In the genomic region with DNA sequence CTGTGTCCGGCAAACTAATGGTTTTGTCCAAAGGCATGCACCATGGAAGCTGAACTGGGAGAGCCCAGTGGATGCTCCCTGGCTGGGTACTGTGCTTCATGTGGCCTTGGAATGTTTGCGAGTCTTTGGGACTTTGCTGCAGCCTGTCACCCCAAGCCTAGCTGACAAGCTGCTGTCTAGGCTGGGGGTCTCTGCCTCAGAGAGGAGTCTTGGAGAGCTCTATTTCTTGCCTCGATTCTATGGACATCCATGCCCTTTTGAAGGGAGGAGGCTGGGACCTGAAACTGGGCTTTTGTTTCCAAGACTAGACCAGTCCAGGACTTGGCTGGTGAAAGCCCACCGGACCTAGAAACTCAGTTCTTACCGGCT, we compare ENCODE assay signal across 8 cellular contexts. TPM values are rescaled to one million over a fixed set of nuclear protein-coding genes. Genes with fewer than 3 reads are reported as not detected.
DNase-seq lines count a peak whose midpoint lies in the region; ATAC-seq, FAIRE-seq and TF ChIP-seq lines count a peak whose summit lies in the region.

No MANE protein-coding gene starts in this region.

- intact Hi-C loops in kidney (cut with DNase I): no loop called here

- no peak for ATAC-seq in activated naive CD8-positive, alpha-beta T cell treated with anti-CD3 and anti-CD28 coated beads, Interleukin-2, amount 50 U/mL, for 24 hours
- ATAC-seq in HG02973 (IDR thresholded peaks at IDR 0.05; ENCODE audit: unreplicated experiment): no peak

- H3K36me3 ChIP-seq in kidney (ENCODE audit: control insufficient read depth in 1 of 2, insufficient read depth in 2 of 2, low read length in 2 of 2): peaks cover 0 to 2% of the 10 kb centered on the region in 2 donors

- H3K27ac Mint-ChIP-seq in activated naive CD4-positive, alpha-beta T cell treated with anti-CD3 and anti-CD28 coated beads, Interleukin-2, amount 50 U/mL, for 24 hours: no peak overlapping the region
- no peak overlapping the region for H3K27ac Mint-ChIP-seq in activated naive CD8-positive, alpha-beta T cell treated with anti-CD3 and anti-CD28 coated beads, Interleukin-2, amount 50 U/mL, for 24 hours
- H3K27ac Mint-ChIP-seq in type B pancreatic cell: no peak overlapping the region

- H3K4me3 Mint-ChIP-seq in activated naive CD4-positive, alpha-beta T cell treated with anti-CD3 and anti-CD28 coated beads, Interleukin-2, amount 50 U/mL, for 24 hours: peak overlapping the region; percentile 96
- H3K4me3 Mint-ChIP-seq in activated naive CD8-positive, alpha-beta T cell treated with anti-CD3 and anti-CD28 coated beads, Interleukin-2, amount 50 U/mL, for 24 hours: peak overlapping the region; percentile 86
- H3K4me3 Mint-ChIP-seq in type B pancreatic cell: peak overlapping the region; percentile 89

- H3K9ac ChIP-seq in kidney (ENCODE audit: low read length in 2 of 2): peak overlapping the region in 1 of 2 donors; percentile 74

- H3K9me3 Mint-ChIP-seq in activated naive CD4-positive, alpha-beta T cell treated with anti-CD3 and anti-CD28 coated beads, Interleukin-2, amount 50 U/mL, for 24 hours: no peaks in the 10 kb centered on the region
- no peaks in the 10 kb centered on the region for H3K9me3 Mint-ChIP-seq in activated naive CD8-positive, alpha-beta T cell treated with anti-CD3 and anti-CD28 coated beads, Interleukin-2, amount 50 U/mL, for 24 hours
- H3K9me3 Mint-ChIP-seq in type B pancreatic cell: no peaks in the 10 kb centered on the region

- no peak overlapping the region for H3K27ac ChIP-seq in kidney (ENCODE audit: low read depth in 2 of 2, low read length in 2 of 2)

- H3K27me3 Mint-ChIP-seq in activated naive CD4-positive, alpha-beta T cell treated with anti-CD3 and anti-CD28 coated beads, Interleukin-2, amount 50 U/mL, for 24 hours: no peaks in the 10 kb centered on the region
- H3K27me3 Mint-ChIP-seq in activated naive CD8-positive, alpha-beta T cell treated with anti-CD3 and anti-CD28 coated beads, Interleukin-2, amount 50 U/mL, for 24 hours: no peaks in the 10 kb centered on the region
- H3K27me3 Mint-ChIP-seq in type B pancreatic cell: no peaks in the 10 kb centered on the region

- H3K36me3 Mint-ChIP-seq in activated naive CD4-positive, alpha-beta T cell treated with anti-CD3 and anti-CD28 coated beads, Interleukin-2, amount 50 U/mL, for 24 hours: peaks cover 20% of the 10 kb centered on the region
- H3K36me3 Mint-ChIP-seq in activated naive CD8-positive, alpha-beta T cell treated with anti-CD3 and anti-CD28 coated beads, Interleukin-2, amount 50 U/mL, for 24 hours (ENCODE audit: low read depth): peaks cover 38% of the 10 kb centered on the region
- peaks cover 12% of the 10 kb centered on the region for H3K36me3 Mint-ChIP-seq in type B pancreatic cell

- DNase-seq in activated naive CD4-positive, alpha-beta T cell treated with Interleukin-2 at 50 U/mL for 16 hours: no peak
- no peak for DNase-seq in activated naive CD8-positive, alpha-beta T cell treated with anti-CD3 and anti-CD28 coated beads, Interleukin-2, amount 50 U/mL, for 24 hours
- DNase-seq in kidney: no peak
- no peak for DNase-seq in type B pancreatic cell (ENCODE audit: extremely low spot score, unreplicated experiment)
- no peak for DNase-seq in NCI-H446 treated with DMSO at 0.1 percent for 48 hours (lab: John Stamatoyannopoulos, UW)
- DNase-seq in NCI-H187 (lab: John Stamatoyannopoulos, UW): no peak

- TF ChIP-seq CTCF in kidney (IDR thresholded peaks at IDR 0.05; ENCODE audit: borderline replicate concordance, extremely low read depth, insufficient read depth): no peak
- TF ChIP-seq CTCF in type B pancreatic cell (conservative IDR thresholded peaks at IDR 0.05): no peak

- H3K4me1 Mint-ChIP-seq in activated naive CD4-positive, alpha-beta T cell treated with anti-CD3 and anti-CD28 coated beads, Interleukin-2, amount 50 U/mL, for 24 hours: peaks cover 36% of the 10 kb centered on the region
- peaks cover 46% of the 10 kb centered on the region for H3K4me1 Mint-ChIP-seq in activated naive CD8-positive, alpha-beta T cell treated with anti-CD3 and anti-CD28 coated beads, Interleukin-2, amount 50 U/mL, for 24 hours
- peaks cover 30% of the 10 kb centered on the region for H3K4me1 Mint-ChIP-seq in type B pancreatic cell (ENCODE audit: unreplicated experiment)

- no peak for FAIRE-seq in kidney (lab: Jason Lieb, UNC)

- no peaks in the 10 kb centered on the region for H3K9me3 ChIP-seq in kidney (ENCODE audit: control insufficient read depth in 1 of 2, low read length in 2 of 2)

- peak overlapping the region; percentile 89 to 90 for H3K4me3 ChIP-seq in kidney (ENCODE audit: low read length in 2 of 2)

- peaks cover 7 to 16% of the 10 kb centered on the region in 2 donors for H3K4me1 ChIP-seq in kidney (ENCODE audit: control insufficient read depth in 1 of 2, insufficient read depth in 1 of 2, low read depth in 1 of 2, low read length in 2 of 2)

RNA-seq across cellular contexts. Expression of a gene that starts 1.7 kb away (rescaled TPM):
- 6.3 TPM for total RNA-seq in kidney
- 3.2 TPM for polyA plus RNA-seq in kidney (ENCODE audit: insufficient read depth, low read depth, low replicate concordance)
- total RNA-seq in type B pancreatic cell (ENCODE audit: low replicate concordance): 10.3 and 10.4 TPM in 2 replicates

RNA-seq across cellular contexts. Expression of a gene that starts 31.4 kb away (rescaled TPM):
- total RNA-seq in kidney (4.0 TPM), type B pancreatic cell (ENCODE audit: low replicate concordance) (0.07 and 14.9 TPM in 2 replicates)
- polyA plus RNA-seq in kidney (ENCODE audit: insufficient read depth, low read depth, low replicate concordance): 1.4 TPM
